Comparison of ENCODE assay signal across 19 cellular contexts in the genomic region with DNA sequence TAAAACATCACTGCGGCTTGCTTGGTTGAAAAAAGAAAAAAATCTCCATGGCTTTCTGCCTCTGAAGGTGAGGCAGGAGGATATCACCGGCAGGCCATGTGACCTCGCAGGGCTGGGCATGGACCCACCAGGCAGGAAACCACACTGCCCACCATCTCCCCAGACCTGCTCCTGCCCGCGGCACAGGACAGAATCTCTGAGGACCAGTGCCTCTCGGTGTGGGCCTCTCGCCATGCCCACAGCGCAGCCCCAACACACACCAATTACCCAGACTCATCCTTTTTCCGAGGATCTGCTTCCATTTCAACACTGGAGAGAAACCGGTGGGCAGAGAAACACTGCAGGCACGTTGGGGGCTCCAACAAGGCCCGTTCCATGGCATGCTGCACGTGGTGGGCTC.
"Had no signal": no experiment of that assay in that cellular context is flagged by ENCODE, and none has a peak within 500 bp of the region (broad histone marks: within the 10 kb centered on the region; RNA-seq: fewer than 3 reads in every experiment).

No MANE protein-coding gene starts in this region.

- H3K27ac Mint-ChIP-seq: activated naive CD4-positive, alpha-beta T cell treated with anti-CD3 and anti-CD28 coated beads, Interleukin-2, amount 50 U/mL, for 24 hours; activated T-cell treated with anti-CD3 and anti-CD28 coated beads, Interleukin-2, amount 50 U/mL, for 72 hours; naive B cell; stimulated activated naive CD8-positive, alpha-beta T cell treated with anti-CD3 and anti-CD28 coated beads, Interleukin-15, Interleukin-2, amounts not matched to agents 100 ng/mL and 50 ng/mL, for 24 hours; T-helper 1 cell treated with Interleukin-12 subunit alpha and Interleukin-12 subunit beta and Interleukin-4 antibody, amounts not matched to agents 30 μg/mL and 1 μg/mL, for 36 hours had no signal

- H3K27me3 ChIP-seq: heart right ventricle, pancreas, right atrium auricular region, thyroid gland had no signal

- DNase-seq: activated CD4-positive, alpha-beta T cell treated with anti-CD3 and anti-CD28 coated beads for 48 hours; activated effector memory CD4-positive, alpha-beta T cell treated with Interleukin-2 at 50 U/mL for 16 hours; activated T-cell treated with anti-CD3 and anti-CD28 coated beads, Interleukin-2, amount 50 U/mL, for 72 hours; cortex of kidney; erythroblast; foreskin fibroblast; heart right ventricle; naive B cell; stimulated activated CD4-positive, alpha-beta T cell treated with anti-CD3 and anti-CD28 coated beads, Interleukin-12 subunit alpha, Interleukin-12 subunit beta, amount 100 ng/mL, for 4 hours; stimulated activated CD4-positive, alpha-beta T cell treated with anti-CD3 and anti-CD28 coated beads, Interleukin-4, amount 100 ng/mL, for 4 hours; substantia nigra; thyroid gland had no signal

- H3K4me3 Mint-ChIP-seq: activated naive CD4-positive, alpha-beta T cell treated with anti-CD3 and anti-CD28 coated beads, Interleukin-2, amount 50 U/mL, for 24 hours; activated T-cell treated with anti-CD3 and anti-CD28 coated beads, Interleukin-2, amount 50 U/mL, for 72 hours; naive B cell; stimulated activated naive CD8-positive, alpha-beta T cell treated with anti-CD3 and anti-CD28 coated beads, Interleukin-15, Interleukin-2, amounts not matched to agents 100 ng/mL and 50 ng/mL, for 24 hours; T-helper 1 cell treated with Interleukin-12 subunit alpha and Interleukin-12 subunit beta and Interleukin-4 antibody, amounts not matched to agents 30 μg/mL and 1 μg/mL, for 36 hours had no signal

- H3K27me3 Mint-ChIP-seq: activated naive CD4-positive, alpha-beta T cell treated with anti-CD3 and anti-CD28 coated beads, Interleukin-2, amount 50 U/mL, for 24 hours; naive B cell; stimulated activated naive CD8-positive, alpha-beta T cell treated with anti-CD3 and anti-CD28 coated beads, Interleukin-15, Interleukin-2, amounts not matched to agents 100 ng/mL and 50 ng/mL, for 24 hours had no signal

- H3K4me1 ChIP-seq: pancreas, psoas muscle, right atrium auricular region, thyroid gland had no signal

- ATAC-seq: activated T-cell treated with anti-CD3 and anti-CD28 coated beads, Interleukin-2, amount 50 U/mL, for 72 hours; heart right ventricle; pancreas; psoas muscle had no signal

- H3K4me1 Mint-ChIP-seq: naive B cell had no signal

- H3K36me3 Mint-ChIP-seq: naive B cell had no signal

- H3K4me3 ChIP-seq: heart right ventricle, lung, pancreas, psoas muscle, right atrium auricular region, thyroid gland had no signal

- H3K27ac ChIP-seq: heart right ventricle, pancreas, psoas muscle, right atrium auricular region, thyroid gland had no signal

- H3K9me3 ChIP-seq: heart right ventricle, pancreas, psoas muscle, right atrium auricular region, thyroid gland had no signal

- H3K9me3 Mint-ChIP-seq: activated naive CD4-positive, alpha-beta T cell treated with anti-CD3 and anti-CD28 coated beads, Interleukin-2, amount 50 U/mL, for 24 hours; activated T-cell treated with anti-CD3 and anti-CD28 coated beads, Interleukin-2, amount 50 U/mL, for 72 hours; naive B cell; stimulated activated naive CD8-positive, alpha-beta T cell treated with anti-CD3 and anti-CD28 coated beads, Interleukin-15, Interleukin-2, amounts not matched to agents 100 ng/mL and 50 ng/mL, for 24 hours; T-helper 1 cell treated with Interleukin-12 subunit alpha and Interleukin-12 subunit beta and Interleukin-4 antibody, amounts not matched to agents 30 μg/mL and 1 μg/mL, for 36 hours had no signal
